In the genomic region with DNA sequence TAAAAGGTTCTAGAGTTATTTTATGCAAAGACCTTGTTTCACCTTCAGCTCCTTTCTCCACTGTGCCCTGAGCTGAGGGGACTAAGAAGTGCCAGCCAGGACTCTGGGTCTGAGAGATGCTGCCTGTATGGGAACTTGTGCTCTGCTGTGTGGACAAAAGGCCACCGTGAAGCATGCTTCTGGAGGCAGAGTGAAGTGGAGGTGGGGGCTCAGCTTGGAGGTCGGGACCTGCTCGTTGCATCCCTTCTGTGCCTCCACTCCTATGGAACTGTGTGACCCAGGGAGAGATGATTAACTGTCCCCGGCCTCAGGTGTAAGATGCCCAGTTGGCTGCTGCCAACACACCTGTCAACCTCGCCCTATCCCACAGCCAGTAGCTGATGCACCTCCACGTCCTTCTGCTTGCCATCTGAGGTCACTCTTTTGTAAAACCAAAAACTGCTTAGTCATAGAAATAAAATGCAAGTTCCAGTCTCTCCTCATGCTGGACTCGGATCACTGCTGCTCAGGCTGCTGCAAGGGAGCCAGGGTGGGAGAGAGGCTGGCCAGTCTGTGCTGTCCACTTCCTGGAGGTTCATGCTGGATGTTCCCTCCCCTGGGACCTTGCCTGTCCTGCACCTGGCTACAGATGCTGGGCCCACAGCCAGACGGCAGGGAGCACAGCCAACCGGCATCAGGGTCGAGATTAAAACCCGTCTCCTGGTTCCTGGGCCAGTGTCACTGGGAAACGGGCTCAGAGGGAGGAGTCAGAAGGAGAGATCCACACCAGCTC, we compare ENCODE assay signal across 19 cellular contexts.
DNase-seq lines count a peak whose midpoint lies in the region; ATAC-seq and TF ChIP-seq lines count a peak whose summit lies in the region.
"Had no signal": no experiment of that assay in that cellular context is flagged by ENCODE, and none has a peak within 500 bp of the region (broad histone marks: within the 10 kb centered on the region; RNA-seq: fewer than 3 reads in every experiment).

No MANE protein-coding gene starts in this region.

- TF ChIP-seq EP300 in suprapubic skin (IDR thresholded peaks at IDR 0.05), result no peak

- TF ChIP-seq CTCF in ascending aorta (IDR thresholded peaks at IDR 0.05), result no peak
- no peak for TF ChIP-seq CTCF in suprapubic skin (IDR thresholded peaks at IDR 0.05)

- 79% methylated on average over 9 of the region's 12 CpGs for WGBS in suprapubic skin

- H3K36me3 ChIP-seq in ascending aorta (no peaks in the 10 kb centered on the region), suprapubic skin (no peaks in the 10 kb centered on the region)
- H3K36me3 ChIP-seq: neutrophil, uterus had no signal

- peak; percentile 28 for DNase-seq in H4 (ENCODE audit: low spot score)
- no peak for DNase-seq in ascending aorta (ENCODE audit: low spot score in 2 of 2)
- DNase-seq in kidney tubule cell (ENCODE audit: low spot score), result peak; percentile 80
- DNase-seq in suprapubic skin (ENCODE audit: low spot score in 2 of 2), result peak; percentile 49 to 50
- no peak for DNase-seq in NCI-H524 (lab: John Stamatoyannopoulos, UW)
- DNase-seq in GM19238 (ENCODE audit: insufficient read length, low spot score), result no peak
- DNase-seq: activated CD4-positive, alpha-beta T cell treated with anti-CD3 and anti-CD28 coated beads for 36 hours; activated gamma-delta T cell; Calu3; hypothalamus; mucosa of descending colon; NCI-H1417; NCI-H526 treated with DMSO at 0.1 percent for 48 hours; right cardiac atrium; stimulated activated naive CD8-positive, alpha-beta T cell treated with anti-CD3 and anti-CD28 coated beads, Interleukin-15, Interleukin-2, amounts not matched to agents 100 U/mL and 50 U/mL, for 24 hours had no signal

- H3K4me1 ChIP-seq in ascending aorta (peaks cover 5 to 6% of the 10 kb centered on the region in 2 donors), suprapubic skin (peaks cover 6% of the 10 kb centered on the region)
- H3K4me1 ChIP-seq: uterus had no signal

- no peak overlapping the region for H3K4me3 ChIP-seq in ascending aorta
- H3K4me3 ChIP-seq in suprapubic skin, result no peak overlapping the region
- H3K4me3 ChIP-seq: mucosa of descending colon, SK-N-MC, uterus had no signal

- H3K27me3 ChIP-seq in ascending aorta (no peaks in the 10 kb centered on the region), suprapubic skin (peaks cover 4% of the 10 kb centered on the region)
- H3K27me3 ChIP-seq: uterus had no signal

- intact Hi-C loops in ascending aorta (cut with DNase I), result no loop called here

- H3K27ac ChIP-seq in ascending aorta (peak overlapping the region; percentile 11 to 46), suprapubic skin (no peak overlapping the region)
- H3K27ac ChIP-seq: neutrophil, SK-N-MC, uterus had no signal

- no peak for ATAC-seq in HG03280 (IDR thresholded peaks at IDR 0.05; ENCODE audit: unreplicated experiment)
- ATAC-seq: activated CD4-positive, alpha-beta T cell treated with anti-CD3 and anti-CD28 coated beads for 36 hours; mucosa of descending colon; stimulated activated naive CD8-positive, alpha-beta T cell treated with anti-CD3 and anti-CD28 coated beads, Interleukin-15, Interleukin-2, amounts not matched to agents 100 U/mL and 50 U/mL, for 24 hours had no signal

- H3K9me3 ChIP-seq in ascending aorta, result no peaks in the 10 kb centered on the region
- no peaks in the 10 kb centered on the region for H3K9me3 ChIP-seq in suprapubic skin
- H3K9me3 ChIP-seq: mucosa of descending colon, neutrophil, uterus had no signal

- no peak for TF ChIP-seq POLR2A in suprapubic skin (IDR thresholded peaks at IDR 0.05)

Comparison
In these comparisons a context has a peak if more than half of its experiments do, and no peak if none do; other contexts are left out.
1. DNase-seq: peak in H4 (single experiment), kidney tubule cell (single experiment) and suprapubic skin (2 of 2); none in ascending aorta (0 of 2), NCI-H524 (0 of 2) and GM19238 (single experiment).